37 cellular contexts compared by ENCODE assay signal in genomic region chr3:54237109-54237508, GRCh38.
"Had no signal": no experiment of that assay in that cellular context is flagged by ENCODE, and none has a peak within 500 bp of the region (broad histone marks: within the 10 kb centered on the region; RNA-seq: fewer than 3 reads in every experiment).

No MANE protein-coding gene starts in this region.

- H3K27ac Mint-ChIP-seq: activated CD4-positive, alpha-beta memory T cell treated with anti-CD3 and anti-CD28 coated beads, Interleukin-2, amount 10 ng/mL, durations not matched to agents 7 days and 5 days; activated CD4-positive, alpha-beta T cell treated with anti-CD3 and anti-CD28 coated beads for 36 hours; activated CD4-positive, alpha-beta T cell treated with anti-CD3 and anti-CD28 coated beads, Interleukin-2, amount 10 ng/mL, durations not matched to agents 7 days and 5 days; activated CD8-positive, alpha-beta memory T cell treated with anti-CD3 and anti-CD28 coated beads, Interleukin-2, amount 10 ng/mL, durations not matched to agents 7 days and 5 days; activated CD8-positive, alpha-beta T cell treated with anti-CD3 and anti-CD28 coated beads, Interleukin-2, amount 10 ng/mL, durations not matched to agents 7 days and 5 days; activated naive CD4-positive, alpha-beta T cell treated with anti-CD3 and anti-CD28 coated beads, Interleukin-2, amount 10 ng/mL, durations not matched to agents 7 days and 5 days; activated naive CD4-positive, alpha-beta T cell treated with anti-CD3 and anti-CD28 coated beads, Interleukin-2, amount 50 U/mL, for 24 hours; activated naive CD8-positive, alpha-beta T cell; activated naive CD8-positive, alpha-beta T cell treated with anti-CD3 and anti-CD28 coated beads, Interleukin-2, amount 10 ng/mL, durations not matched to agents 7 days and 5 days; activated naive CD8-positive, alpha-beta T cell treated with anti-CD3 and anti-CD28 coated beads, Interleukin-2, amount 50 U/mL, for 24 hours; activated T-cell treated with anti-CD3 and anti-CD28 coated beads, Interleukin-2, amount 50 U/mL, for 24 hours; activated T-helper 2 cell treated with anti-CD3 and anti-CD28 coated beads, Interferon-gamma antibody, Interleukin-2, Interleukin-4, amounts not matched to agents 10 μg/mL and 5 μg/mL and 100 μg/mL, durations not matched to agents 14 hours and 24 hours and 36 hours; T-helper 1 cell treated with Interleukin-12 subunit alpha and Interleukin-12 subunit beta and Interleukin-4 antibody, amounts not matched to agents 30 μg/mL and 1 μg/mL, for 36 hours; T-helper 2 cell treated with Interferon-gamma antibody and Interleukin-4, amounts not matched to agents 5 μg/mL and 100 μg/mL, for 36 hours had no signal

- DNase-seq: activated CD4-positive, alpha-beta memory T cell treated with anti-CD3 and anti-CD28 coated beads, Interleukin-2, amount 10 ng/mL, durations not matched to agents 7 days and 5 days; activated CD4-positive, alpha-beta T cell treated with anti-CD3 and anti-CD28 coated beads for 1 hour; activated CD4-positive, alpha-beta T cell treated with anti-CD3 and anti-CD28 coated beads for 36 hours; activated CD4-positive, alpha-beta T cell treated with anti-CD3 and anti-CD28 coated beads for 48 hours; activated CD4-positive, alpha-beta T cell treated with anti-CD3 and anti-CD28 coated beads, Interleukin-2, amount 10 ng/mL, durations not matched to agents 7 days and 5 days; activated CD4-positive, alpha-beta T cell treated with anti-CD3 and anti-CD28 coated beads, Interleukin-2, amount 50 U/mL, for 48 hours; activated CD4-positive, CD25-positive, alpha-beta regulatory T cell; activated CD8-positive, alpha-beta memory T cell treated with anti-CD3 and anti-CD28 coated beads for 24 hours; activated CD8-positive, alpha-beta memory T cell treated with anti-CD3 and anti-CD28 coated beads, Interleukin-2, amount 10 ng/mL, durations not matched to agents 7 days and 5 days; activated CD8-positive, alpha-beta memory T cell treated with anti-CD3 and anti-CD28 coated beads, Interleukin-2, amount 50 U/mL, for 48 hours; activated CD8-positive, alpha-beta T cell treated with anti-CD3 and anti-CD28 coated beads, Interleukin-2, amount 10 ng/mL, durations not matched to agents 7 days and 5 days; activated effector memory CD4-positive, alpha-beta T cell treated with Interleukin-2 at 50 U/mL for 16 hours; activated gamma-delta T cell; activated naive CD4-positive, alpha-beta T cell treated with anti-CD3 and anti-CD28 coated beads, Interleukin-2, amount 10 ng/mL, durations not matched to agents 7 days and 5 days; activated naive CD4-positive, alpha-beta T cell treated with Interleukin-2 at 50 U/mL for 16 hours; activated naive CD8-positive, alpha-beta T cell treated with anti-CD3 and anti-CD28 coated beads, Interleukin-2, amount 10 ng/mL, durations not matched to agents 7 days and 5 days; activated naive CD8-positive, alpha-beta T cell treated with anti-CD3 and anti-CD28 coated beads, Interleukin-2, amount 50 U/mL, for 24 hours; activated T-cell treated with anti-CD3 and anti-CD28 coated beads, Interleukin-2, amount 50 U/mL, for 24 hours; activated T-cell treated with anti-CD3 and anti-CD28 coated beads, Interleukin-2, amount 50 U/mL, for 48 hours; amygdala; anterior cingulate cortex; caudate nucleus; cerebellar nuclear complex; T-helper 1 cell; T-helper 2 cell; T-helper 9 cell had no signal

- H3K36me3 ChIP-seq: ascending aorta, cardiac muscle cell had no signal

- H3K27me3 Mint-ChIP-seq: activated CD4-positive, alpha-beta memory T cell treated with anti-CD3 and anti-CD28 coated beads, Interleukin-2, amount 10 ng/mL, durations not matched to agents 7 days and 5 days; activated CD4-positive, alpha-beta T cell treated with anti-CD3 and anti-CD28 coated beads, Interleukin-2, amount 10 ng/mL, durations not matched to agents 7 days and 5 days; activated CD8-positive, alpha-beta memory T cell treated with anti-CD3 and anti-CD28 coated beads, Interleukin-2, amount 10 ng/mL, durations not matched to agents 7 days and 5 days; activated naive CD4-positive, alpha-beta T cell treated with anti-CD3 and anti-CD28 coated beads, Interleukin-2, amount 10 ng/mL, durations not matched to agents 7 days and 5 days; activated naive CD8-positive, alpha-beta T cell treated with anti-CD3 and anti-CD28 coated beads, Interleukin-2, amount 10 ng/mL, durations not matched to agents 7 days and 5 days; brain; central memory CD8-positive, alpha-beta T cell had no signal

- ATAC-seq: activated CD4-positive, alpha-beta T cell treated with anti-CD3 and anti-CD28 coated beads for 36 hours; activated CD4-positive, CD25-positive, alpha-beta regulatory T cell treated with anti-CD3 and anti-CD28 coated beads, Interleukin-2, amount 50 U/mL, for 24 hours; activated CD8-positive, alpha-beta memory T cell treated with anti-CD3 and anti-CD28 coated beads, Interleukin-2, amount 10 ng/mL, durations not matched to agents 7 days and 5 days; activated CD8-positive, alpha-beta T cell treated with anti-CD3 and anti-CD28 coated beads, Interleukin-2, amount 10 ng/mL, durations not matched to agents 7 days and 5 days; activated naive CD8-positive, alpha-beta T cell treated with anti-CD3 and anti-CD28 coated beads, Interleukin-2, amount 50 U/mL, for 24 hours had no signal

- H3K36me3 Mint-ChIP-seq: activated CD8-positive, alpha-beta memory T cell treated with anti-CD3 and anti-CD28 coated beads, Interleukin-2, amount 10 ng/mL, durations not matched to agents 7 days and 5 days; activated naive CD4-positive, alpha-beta T cell treated with anti-CD3 and anti-CD28 coated beads, Interleukin-2, amount 10 ng/mL, durations not matched to agents 7 days and 5 days; activated naive CD4-positive, alpha-beta T cell treated with anti-CD3 and anti-CD28 coated beads, Interleukin-2, amount 50 U/mL, for 24 hours; activated naive CD8-positive, alpha-beta T cell; activated naive CD8-positive, alpha-beta T cell treated with anti-CD3 and anti-CD28 coated beads, Interleukin-2, amount 10 ng/mL, durations not matched to agents 7 days and 5 days; brain had no signal

- H3K4me1 Mint-ChIP-seq: activated CD4-positive, alpha-beta memory T cell treated with anti-CD3 and anti-CD28 coated beads, Interleukin-2, amount 10 ng/mL, durations not matched to agents 7 days and 5 days; activated CD4-positive, alpha-beta T cell treated with anti-CD3 and anti-CD28 coated beads for 36 hours; activated CD4-positive, alpha-beta T cell treated with anti-CD3 and anti-CD28 coated beads, Interleukin-2, amount 10 ng/mL, durations not matched to agents 7 days and 5 days; activated CD8-positive, alpha-beta memory T cell treated with anti-CD3 and anti-CD28 coated beads, Interleukin-2, amount 10 ng/mL, durations not matched to agents 7 days and 5 days; activated naive CD4-positive, alpha-beta T cell treated with anti-CD3 and anti-CD28 coated beads, Interleukin-2, amount 10 ng/mL, durations not matched to agents 7 days and 5 days; activated naive CD4-positive, alpha-beta T cell treated with anti-CD3 and anti-CD28 coated beads, Interleukin-2, amount 50 U/mL, for 24 hours; activated naive CD8-positive, alpha-beta T cell treated with anti-CD3 and anti-CD28 coated beads, Interleukin-2, amount 10 ng/mL, durations not matched to agents 7 days and 5 days; activated naive CD8-positive, alpha-beta T cell treated with anti-CD3 and anti-CD28 coated beads, Interleukin-2, amount 50 U/mL, for 24 hours; central memory CD8-positive, alpha-beta T cell had no signal

- H3K27ac ChIP-seq: ascending aorta, cardiac muscle cell, VCaP had no signal

- H3K27me3 ChIP-seq: ascending aorta, cardiac muscle cell had no signal

- H3K4me3 Mint-ChIP-seq: activated CD4-positive, alpha-beta memory T cell treated with anti-CD3 and anti-CD28 coated beads, Interleukin-2, amount 10 ng/mL, durations not matched to agents 7 days and 5 days; activated CD4-positive, alpha-beta T cell treated with anti-CD3 and anti-CD28 coated beads for 36 hours; activated CD4-positive, alpha-beta T cell treated with anti-CD3 and anti-CD28 coated beads, Interleukin-2, amount 10 ng/mL, durations not matched to agents 7 days and 5 days; activated CD8-positive, alpha-beta memory T cell treated with anti-CD3 and anti-CD28 coated beads, Interleukin-2, amount 10 ng/mL, durations not matched to agents 7 days and 5 days; activated CD8-positive, alpha-beta T cell treated with anti-CD3 and anti-CD28 coated beads, Interleukin-2, amount 10 ng/mL, durations not matched to agents 7 days and 5 days; activated naive CD4-positive, alpha-beta T cell treated with anti-CD3 and anti-CD28 coated beads, Interleukin-2, amount 10 ng/mL, durations not matched to agents 7 days and 5 days; activated naive CD4-positive, alpha-beta T cell treated with anti-CD3 and anti-CD28 coated beads, Interleukin-2, amount 50 U/mL, for 24 hours; activated naive CD8-positive, alpha-beta T cell; activated naive CD8-positive, alpha-beta T cell treated with anti-CD3 and anti-CD28 coated beads, Interleukin-2, amount 10 ng/mL, durations not matched to agents 7 days and 5 days; activated naive CD8-positive, alpha-beta T cell treated with anti-CD3 and anti-CD28 coated beads, Interleukin-2, amount 50 U/mL, for 24 hours; activated T-cell treated with anti-CD3 and anti-CD28 coated beads, Interleukin-2, amount 50 U/mL, for 24 hours; brain; central memory CD8-positive, alpha-beta T cell; T-helper 1 cell treated with Interleukin-12 subunit alpha and Interleukin-12 subunit beta and Interleukin-4 antibody, amounts not matched to agents 30 μg/mL and 1 μg/mL, for 36 hours; T-helper 2 cell treated with Interferon-gamma antibody and Interleukin-4, amounts not matched to agents 5 μg/mL and 100 μg/mL, for 36 hours had no signal

- H3K9me3 Mint-ChIP-seq: activated CD4-positive, alpha-beta memory T cell treated with anti-CD3 and anti-CD28 coated beads, Interleukin-2, amount 10 ng/mL, durations not matched to agents 7 days and 5 days; activated CD4-positive, alpha-beta T cell treated with anti-CD3 and anti-CD28 coated beads, Interleukin-2, amount 10 ng/mL, durations not matched to agents 7 days and 5 days; activated naive CD4-positive, alpha-beta T cell treated with anti-CD3 and anti-CD28 coated beads, Interleukin-2, amount 10 ng/mL, durations not matched to agents 7 days and 5 days; activated naive CD8-positive, alpha-beta T cell treated with anti-CD3 and anti-CD28 coated beads, Interleukin-2, amount 10 ng/mL, durations not matched to agents 7 days and 5 days; activated naive CD8-positive, alpha-beta T cell treated with anti-CD3 and anti-CD28 coated beads, Interleukin-2, amount 50 U/mL, for 24 hours; activated T-cell treated with anti-CD3 and anti-CD28 coated beads, Interleukin-2, amount 50 U/mL, for 24 hours; activated T-helper 2 cell treated with anti-CD3 and anti-CD28 coated beads, Interferon-gamma antibody, Interleukin-2, Interleukin-4, amounts not matched to agents 10 μg/mL and 5 μg/mL and 100 μg/mL, durations not matched to agents 14 hours and 24 hours and 36 hours; T-helper 1 cell treated with Interleukin-12 subunit alpha and Interleukin-12 subunit beta and Interleukin-4 antibody, amounts not matched to agents 30 μg/mL and 1 μg/mL, for 36 hours; T-helper 2 cell treated with Interferon-gamma antibody and Interleukin-4, amounts not matched to agents 5 μg/mL and 100 μg/mL, for 36 hours had no signal

- H3K4me1 ChIP-seq: ascending aorta had no signal

- H3K9me3 ChIP-seq: ascending aorta had no signal

- H3K4me3 ChIP-seq: ascending aorta, cardiac muscle cell had no signal
